ENCODE assay signal across 8 cellular contexts in the genomic region with DNA sequence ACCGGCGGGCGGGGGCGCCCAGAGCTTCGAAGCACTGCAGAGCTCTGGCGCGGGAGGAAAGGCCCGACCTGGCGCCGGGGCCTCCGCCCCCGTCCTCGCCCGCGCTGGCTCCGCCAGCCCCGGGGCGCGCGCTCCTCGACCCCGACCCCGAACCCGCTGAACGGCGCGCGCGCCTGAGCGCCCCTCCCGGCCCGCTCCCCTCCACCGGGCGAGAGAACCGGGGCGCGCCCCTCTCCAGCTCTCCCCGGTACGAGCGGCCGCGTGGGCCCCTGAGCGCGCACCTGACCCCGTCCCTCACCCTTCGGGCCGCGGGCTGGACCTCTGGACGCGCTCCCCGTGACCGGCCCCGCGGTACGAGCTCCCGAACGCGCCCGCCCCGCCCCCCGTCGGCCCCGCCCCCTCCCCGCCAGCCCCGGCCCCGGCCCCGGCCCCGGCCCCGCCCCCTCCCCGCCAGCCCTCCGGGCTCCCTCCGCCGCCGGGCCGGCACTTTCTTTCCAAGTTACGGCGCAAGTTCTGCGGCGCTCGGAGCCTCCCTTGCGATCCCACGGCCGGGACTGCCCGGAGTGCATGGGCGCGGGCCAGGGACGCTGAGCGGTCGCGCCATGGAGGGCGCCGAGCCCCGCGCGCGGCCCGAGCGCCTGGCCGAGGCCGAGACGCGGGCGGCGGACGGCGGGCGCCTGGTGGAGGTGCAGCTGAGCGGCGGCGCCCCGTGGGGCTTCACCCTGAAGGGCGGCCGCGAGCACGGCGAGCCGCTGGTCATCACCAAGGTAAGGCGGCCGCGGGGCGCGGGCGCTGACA. TPM values are rescaled to one million over a fixed set of nuclear protein-coding genes. Genes with fewer than 3 reads are reported as not detected.
DNase-seq lines count a peak whose midpoint lies in the region; FAIRE-seq and TF ChIP-seq lines count a peak whose summit lies in the region.

Gene SHROOM2 (plus strand): TSS at position 486 of the 798 bp plus-strand sequence. CDS start 117 bp downstream, at position 603.

- no peak for FAIRE-seq in GM12891 (lab: Jason Lieb, UNC)

- DNase-seq in DMS53 (lab: John Stamatoyannopoulos, UW) (peak; percentile 60), DMS53 treated with DMSO at 0.1 percent for 48 hours (lab: John Stamatoyannopoulos, UW; ENCODE audit: unreplicated experiment) (no peak), AG20443 (ENCODE audit: low spot score) (no peak), GM19238 (ENCODE audit: insufficient read length, low spot score) (no peak), GM12891 (ENCODE audit: insufficient read length, low spot score) (no peak)

- H3K4me3 ChIP-seq in iPS-15b (ENCODE audit: low read depth, low read length) (peak within 1 kb of the TSS; percentile 67), skin epidermis (peak within 1 kb of the TSS; percentile 27 to 55 (median 38))

- H3K27me3 ChIP-seq in iPS-15b (ENCODE audit: control insufficient read depth, insufficient read depth, low read length) = no peaks in the 10 kb centered on the region

- no peak for TF ChIP-seq POLR2A in GM12891 (IDR thresholded peaks at IDR 0.05; ENCODE audit: low read depth, low read length)

- no peak within 1 kb of the TSS for H3K9ac ChIP-seq in iPS-15b (ENCODE audit: low read depth, low read length)

- H3K36me3 ChIP-seq in iPS-15b (ENCODE audit: control insufficient read depth, insufficient read depth, low read length) = no peaks in the 10 kb centered on the region

- H3K27ac Mint-ChIP-seq in activated naive CD8-positive, alpha-beta T cell = no peak within 1 kb of the TSS

- H3K4me3 Mint-ChIP-seq in activated naive CD8-positive, alpha-beta T cell = peak within 1 kb of the TSS; percentile 75

- H3K9me3 ChIP-seq in iPS-15b (ENCODE audit: control insufficient read depth, insufficient read depth, low read length) = no peaks in the 10 kb centered on the region

- peaks cover 3% of the 10 kb centered on the region for H3K27me3 Mint-ChIP-seq in activated naive CD8-positive, alpha-beta T cell

- H3K36me3 Mint-ChIP-seq in activated naive CD8-positive, alpha-beta T cell = no peaks in the 10 kb centered on the region

- H3K9me3 Mint-ChIP-seq in activated naive CD8-positive, alpha-beta T cell (ENCODE audit: low read depth) = no peaks in the 10 kb centered on the region

- peak within 1 kb of the TSS in 9 of 21 experiments; percentile 22 to 64 (median 46) for H3K27ac ChIP-seq in skin epidermis

- peaks cover 15% of the 10 kb centered on the region for H3K4me1 ChIP-seq in iPS-15b (ENCODE audit: control insufficient read depth, insufficient read depth, low read length)

- H3K4me1 Mint-ChIP-seq in activated naive CD8-positive, alpha-beta T cell (ENCODE audit: low read depth) = peaks cover 2% of the 10 kb centered on the region

TF ChIP-seq in GM12891, 5 proteins besides CTCF, POLR2A, EP300 and RAD21:
- no peak for TF ChIP-seq PAX5 (IDR thresholded peaks at IDR 0.05; ENCODE audit: insufficient read depth, low read length, severe bottlenecking)
- TF ChIP-seq POU2F2 (IDR thresholded peaks at IDR 0.05; ENCODE audit: low read depth, low read length) = no peak
- TF ChIP-seq POLR2AphosphoS5 (IDR thresholded peaks at IDR 0.05; ENCODE audit: low read depth, low read length) = no peak
- TF ChIP-seq SPI1 (IDR thresholded peaks at IDR 0.05; ENCODE audit: low read depth, low read length) = no peak
- TF ChIP-seq TAF1 (IDR thresholded peaks at IDR 0.05; ENCODE audit: low read depth, low read length) = no peak

RNA-seq across cellular contexts. Expression of gene SHROOM2, which starts in this region (rescaled TPM):
- 0.14 TPM for polyA plus RNA-seq in GM12891 (2012; ENCODE audit: low read depth, missing spikeins)
